ENCODE assay signal across 1 cellular context in the genomic region with DNA sequence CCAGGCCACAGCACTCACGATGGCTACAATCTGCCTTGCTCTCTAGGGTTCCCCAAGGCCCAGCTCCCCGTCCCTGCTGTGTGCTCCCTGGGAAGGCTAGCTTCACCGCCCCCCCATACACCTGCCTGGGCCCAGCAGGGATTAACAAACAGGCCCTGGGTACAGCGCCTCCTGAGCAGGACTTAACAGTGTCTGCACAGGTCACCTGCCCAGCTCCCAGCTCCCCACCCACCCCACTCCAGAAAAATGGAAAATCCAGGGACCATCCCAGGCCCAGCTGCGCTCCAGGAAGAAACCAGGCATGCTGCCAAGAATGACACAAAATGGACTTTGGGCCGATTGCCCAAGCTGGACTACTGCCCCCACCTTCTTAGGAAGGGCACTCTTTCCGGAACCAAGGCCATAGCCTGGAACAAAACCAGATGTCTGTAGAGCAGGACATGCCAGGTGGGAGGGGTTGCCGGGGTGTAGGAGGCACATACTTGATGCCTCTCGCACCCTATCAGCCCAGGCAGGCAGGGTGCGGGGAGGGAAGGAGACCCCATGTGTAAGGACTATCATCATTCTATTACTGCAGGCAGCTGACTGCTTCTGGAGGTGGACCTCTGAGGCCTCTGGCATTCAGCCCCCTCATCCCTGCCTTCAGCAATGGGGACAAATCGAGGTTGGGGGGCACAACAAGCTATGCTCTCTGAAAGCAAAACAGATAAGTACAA.
A peak's percentile ranks its signal among the peaks of the same experiment; 100 is the strongest.
TF ChIP-seq lines count a peak whose summit lies in the region.

No MANE protein-coding gene starts in this region.

TF ChIP-seq in liver, 16 proteins besides CTCF, POLR2A, EP300 and RAD21 (continued from another document):
- TF ChIP-seq, protein P1, sequence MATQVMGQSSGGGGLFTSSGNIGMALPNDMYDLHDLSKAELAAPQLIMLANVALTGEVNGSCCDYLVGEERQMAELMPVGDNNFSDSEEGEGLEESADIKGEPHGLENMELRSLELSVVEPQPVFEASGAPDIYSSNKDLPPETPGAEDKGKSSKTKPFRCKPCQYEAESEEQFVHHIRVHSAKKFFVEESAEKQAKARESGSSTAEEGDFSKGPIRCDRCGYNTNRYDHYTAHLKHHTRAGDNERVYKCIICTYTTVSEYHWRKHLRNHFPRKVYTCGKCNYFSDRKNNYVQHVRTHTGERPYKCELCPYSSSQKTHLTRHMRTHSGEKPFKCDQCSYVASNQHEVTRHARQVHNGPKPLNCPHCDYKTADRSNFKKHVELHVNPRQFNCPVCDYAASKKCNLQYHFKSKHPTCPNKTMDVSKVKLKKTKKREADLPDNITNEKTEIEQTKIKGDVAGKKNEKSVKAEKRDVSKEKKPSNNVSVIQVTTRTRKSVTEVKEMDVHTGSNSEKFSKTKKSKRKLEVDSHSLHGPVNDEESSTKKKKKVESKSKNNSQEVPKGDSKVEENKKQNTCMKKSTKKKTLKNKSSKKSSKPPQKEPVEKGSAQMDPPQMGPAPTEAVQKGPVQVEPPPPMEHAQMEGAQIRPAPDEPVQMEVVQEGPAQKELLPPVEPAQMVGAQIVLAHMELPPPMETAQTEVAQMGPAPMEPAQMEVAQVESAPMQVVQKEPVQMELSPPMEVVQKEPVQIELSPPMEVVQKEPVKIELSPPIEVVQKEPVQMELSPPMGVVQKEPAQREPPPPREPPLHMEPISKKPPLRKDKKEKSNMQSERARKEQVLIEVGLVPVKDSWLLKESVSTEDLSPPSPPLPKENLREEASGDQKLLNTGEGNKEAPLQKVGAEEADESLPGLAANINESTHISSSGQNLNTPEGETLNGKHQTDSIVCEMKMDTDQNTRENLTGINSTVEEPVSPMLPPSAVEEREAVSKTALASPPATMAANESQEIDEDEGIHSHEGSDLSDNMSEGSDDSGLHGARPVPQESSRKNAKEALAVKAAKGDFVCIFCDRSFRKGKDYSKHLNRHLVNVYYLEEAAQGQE (IDR thresholded peaks at IDR 0.05): peak; percentile 54
- TF ChIP-seq JUND (IDR thresholded peaks at IDR 0.05) (peak; percentile 86 to 96), ATF3 (IDR thresholded peaks at IDR 0.05) (peak; percentile 88), HNF4G (IDR thresholded peaks at IDR 0.05) (peak; percentile 100)
- TF ChIP-seq, protein P2, sequence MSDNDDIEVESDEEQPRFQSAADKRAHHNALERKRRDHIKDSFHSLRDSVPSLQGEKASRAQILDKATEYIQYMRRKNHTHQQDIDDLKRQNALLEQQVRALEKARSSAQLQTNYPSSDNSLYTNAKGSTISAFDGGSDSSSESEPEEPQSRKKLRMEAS (IDR thresholded peaks at IDR 0.05): peak; percentile 99
